Comparison of ENCODE assay signal across 20 cellular contexts in the genomic region with DNA sequence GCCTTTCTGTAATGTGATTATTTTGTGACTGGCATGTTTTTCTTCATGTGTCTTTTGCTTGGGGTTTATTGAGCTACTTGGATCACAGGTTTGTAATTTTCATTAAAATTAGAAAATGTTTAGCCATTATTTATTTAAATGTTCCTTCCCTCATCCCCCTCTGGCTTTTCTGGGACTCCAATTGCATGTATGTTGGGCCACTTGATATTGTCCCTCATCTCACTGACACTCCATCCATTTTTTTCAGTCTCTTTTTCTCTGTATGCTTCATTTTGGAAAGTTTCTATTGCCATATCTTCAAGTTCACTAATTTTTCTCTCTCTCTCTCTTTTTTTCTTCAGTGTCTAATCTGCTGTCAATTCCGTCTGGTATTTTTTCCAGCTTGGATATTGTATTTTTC.
"Had no signal": no experiment of that assay in that cellular context is flagged by ENCODE, and none has a peak within 500 bp of the region (broad histone marks: within the 10 kb centered on the region; RNA-seq: fewer than 3 reads in every experiment).

No MANE protein-coding gene starts in this region.

- ATAC-seq: T-cell had no signal

- H3K4me2 ChIP-seq: SK-N-SH had no signal

- H3K27me3 ChIP-seq: MG63 had no signal

- H3K9me3 ChIP-seq: MG63 had no signal

- H3K36me3 ChIP-seq: MG63 had no signal

- H3K4me3 ChIP-seq: MG63 had no signal

- DNase-seq: KBM-7, MG63, NCI-H1092, NCI-H1105 treated with DMSO at 0.1 percent for 48 hours, NCI-H1417 treated with DMSO at 0.1 percent for 48 hours, NCI-H146, NCI-H187, NCI-H2029, NCI-H2081 treated with DMSO at 0.1 percent for 48 hours, NCI-H2171 treated with DMSO at 0.1 percent for 48 hours, NCI-H345, NCI-H446 treated with DMSO at 0.1 percent for 48 hours, NCI-H510A treated with DMSO at 0.1 percent for 48 hours, NCI-H526, NCI-H774, RPMI8226, SHP77, SK-N-SH, SW 1271, T-cell had no signal

- H3K9ac ChIP-seq: SK-N-SH had no signal
